ENCODE assay signal across 17 cellular contexts in genomic region chr1:30948278-30948677, GRCh38. TPM values are rescaled to one million over a fixed set of nuclear protein-coding genes. Genes with fewer than 3 reads are reported as not detected.
DNase-seq lines count a peak whose midpoint lies in the region; ATAC-seq and TF ChIP-seq lines count a peak whose summit lies in the region.
"Had no signal": no experiment of that assay in that cellular context is flagged by ENCODE, and none has a peak within 500 bp of the region (broad histone marks: within the 10 kb centered on the region; RNA-seq: fewer than 3 reads in every experiment).

No MANE protein-coding gene starts in this region.

- H3K4me3 ChIP-seq in CD8-positive, alpha-beta T cell (ENCODE audit: low read depth, low read length), result no peak overlapping the region
- H3K4me3 ChIP-seq in osteoblast (ENCODE audit: insufficient read depth, low read length), result no peak overlapping the region
- H3K4me3 ChIP-seq: GM23338 had no signal

- no peaks in the 10 kb centered on the region for H3K9me3 ChIP-seq in CD8-positive, alpha-beta T cell (ENCODE audit: low read length)
- no peaks in the 10 kb centered on the region for H3K9me3 ChIP-seq in osteoblast (ENCODE audit: low read depth, low read length)

- no peak for ATAC-seq in CD8-positive, alpha-beta T cell
- ATAC-seq in central memory CD8-positive, alpha-beta T cell (replicated peaks; ENCODE audit: extremely low read depth, poor library complexity, severe bottlenecking), result no peak
- ATAC-seq: GM23338, HCT116 had no signal

- no peak overlapping the region for H3K4me3 Mint-ChIP-seq in activated naive CD4-positive, alpha-beta T cell treated with anti-CD3 and anti-CD28 coated beads for 36 hours
- H3K4me3 Mint-ChIP-seq in CD8-positive, alpha-beta T cell, result no peak overlapping the region
- no peak overlapping the region for H3K4me3 Mint-ChIP-seq in central memory CD8-positive, alpha-beta T cell
- H3K4me3 Mint-ChIP-seq: GM23338 had no signal

- POLR2A ChIA-PET in CD8-positive, alpha-beta T cell (lab: Charles Lee), result no interaction called here

- peaks cover 10% of the 10 kb centered on the region for H4K20me1 ChIP-seq in osteoblast (ENCODE audit: insufficient read depth, low read length)

- no peak for TF ChIP-seq CTCF in CD8-positive, alpha-beta T cell (IDR thresholded peaks at IDR 0.05)
- no peak for TF ChIP-seq CTCF in osteoblast (IDR thresholded peaks at IDR 0.05; ENCODE audit: extremely low read depth, low read depth, low read length)

- H2AFZ ChIP-seq in osteoblast (ENCODE audit: low read length), result no peak overlapping the region
- H2AFZ ChIP-seq: GM23338 had no signal

- no peak overlapping the region for H3K27ac ChIP-seq in CD8-positive, alpha-beta T cell (ENCODE audit: low read depth, low read length)
- H3K27ac ChIP-seq in osteoblast (ENCODE audit: low read depth, low read length), result peak overlapping the region; percentile 12

- peaks cover 50% of the 10 kb centered on the region for H3K36me3 Mint-ChIP-seq in activated naive CD4-positive, alpha-beta T cell treated with anti-CD3 and anti-CD28 coated beads for 36 hours (ENCODE audit: low read depth)
- H3K36me3 Mint-ChIP-seq in CD8-positive, alpha-beta T cell, result peaks cover 85% of the 10 kb centered on the region
- H3K36me3 Mint-ChIP-seq in central memory CD8-positive, alpha-beta T cell (ENCODE audit: insufficient read depth), result peaks cover 79% of the 10 kb centered on the region

- no peak overlapping the region for H3K4me2 ChIP-seq in osteoblast (ENCODE audit: insufficient read depth, low read length)
- H3K4me2 ChIP-seq: GM23338 had no signal

- CTCF ChIA-PET in activated naive CD4-positive, alpha-beta T cell treated with anti-CD3 and anti-CD28 coated beads for 36 hours (lab: Charles Lee), result interaction anchor here (0.6 to 1.2 kb wide), 2 partner anchors 12 to 149 kb away, joined by 4 to 5 read pairs; no protein-coding TSS in a partner anchor
- CTCF ChIA-PET in CD8-positive, alpha-beta T cell (lab: Charles Lee), result interaction anchor here (1.4 kb wide), 1 partner anchor 19 kb away, joined by 3 read pairs; no protein-coding TSS in a partner anchor

- H3K9me3 Mint-ChIP-seq in activated naive CD4-positive, alpha-beta T cell treated with anti-CD3 and anti-CD28 coated beads for 36 hours, result no peaks in the 10 kb centered on the region
- no peaks in the 10 kb centered on the region for H3K9me3 Mint-ChIP-seq in CD8-positive, alpha-beta T cell
- H3K9me3 Mint-ChIP-seq in central memory CD8-positive, alpha-beta T cell, result no peaks in the 10 kb centered on the region
- H3K9me3 Mint-ChIP-seq: GM23338 had no signal

- peaks cover 17% of the 10 kb centered on the region for H3K4me1 Mint-ChIP-seq in activated naive CD4-positive, alpha-beta T cell treated with anti-CD3 and anti-CD28 coated beads for 36 hours (ENCODE audit: low read depth)
- peaks cover 23% of the 10 kb centered on the region for H3K4me1 Mint-ChIP-seq in CD8-positive, alpha-beta T cell (ENCODE audit: low read depth)
- peaks cover 21% of the 10 kb centered on the region for H3K4me1 Mint-ChIP-seq in central memory CD8-positive, alpha-beta T cell
- H3K4me1 Mint-ChIP-seq: GM23338 had no signal

- DNase-seq in activated naive CD4-positive, alpha-beta T cell treated with anti-CD3 and anti-CD28 coated beads for 36 hours, result no peak
- no peak for DNase-seq in activated naive CD4-positive, alpha-beta T cell (lab: John Stamatoyannopoulos, UW)
- no peak for DNase-seq in CD8-positive, alpha-beta T cell
- DNase-seq in central memory CD8-positive, alpha-beta T cell (ENCODE audit: low spot score in 2 of 2), result no peak
- DNase-seq in osteoblast (ENCODE audit: insufficient read length, low spot score, missing footprints), result no peak
- DNase-seq in activated CD8-positive, alpha-beta memory T cell treated with anti-CD3 and anti-CD28 coated beads, Interleukin-2, amount 50 U/mL, for 48 hours, result no peak
- DNase-seq in DMS53 (lab: John Stamatoyannopoulos, UW), result no peak
- DNase-seq: AML-193, DMS79, KBM-7, MV-4-11, NCI-H1417 treated with DMSO at 0.1 percent for 48 hours, NCI-H1930, NCI-H69, Right ventricle myocardium superior had no signal

- H3K4me1 ChIP-seq in CD8-positive, alpha-beta T cell (ENCODE audit: insufficient read depth, low read length), result no peaks in the 10 kb centered on the region
- H3K4me1 ChIP-seq in osteoblast (ENCODE audit: insufficient read depth, low read length), result peaks cover 5% of the 10 kb centered on the region

- peaks cover 54% of the 10 kb centered on the region for H3K36me3 ChIP-seq in CD8-positive, alpha-beta T cell (ENCODE audit: insufficient read depth, low read length)
- H3K36me3 ChIP-seq in osteoblast (ENCODE audit: insufficient read depth, low read length), result peaks cover 77% of the 10 kb centered on the region

- H3K27me3 Mint-ChIP-seq in activated naive CD4-positive, alpha-beta T cell treated with anti-CD3 and anti-CD28 coated beads for 36 hours (ENCODE audit: low read depth), result no peaks in the 10 kb centered on the region
- no peaks in the 10 kb centered on the region for H3K27me3 Mint-ChIP-seq in CD8-positive, alpha-beta T cell (ENCODE audit: low read depth)
- no peaks in the 10 kb centered on the region for H3K27me3 Mint-ChIP-seq in central memory CD8-positive, alpha-beta T cell

- peaks cover 61% of the 10 kb centered on the region for H3K79me2 ChIP-seq in osteoblast (ENCODE audit: insufficient read depth, low read length)

- peak overlapping the region; percentile 46 for H3K27ac Mint-ChIP-seq in activated naive CD4-positive, alpha-beta T cell treated with anti-CD3 and anti-CD28 coated beads for 36 hours
- peak overlapping the region; percentile 18 for H3K27ac Mint-ChIP-seq in CD8-positive, alpha-beta T cell
- peak overlapping the region; percentile 69 for H3K27ac Mint-ChIP-seq in central memory CD8-positive, alpha-beta T cell (ENCODE audit: low read depth)
- H3K27ac Mint-ChIP-seq: GM23338 had no signal

- H3K27me3 ChIP-seq in CD8-positive, alpha-beta T cell (ENCODE audit: insufficient read depth, low read length), result no peaks in the 10 kb centered on the region
- no peaks in the 10 kb centered on the region for H3K27me3 ChIP-seq in osteoblast (ENCODE audit: insufficient read depth, low read length)

- intact Hi-C loops in activated naive CD4-positive, alpha-beta T cell treated with anti-CD3 and anti-CD28 coated beads for 36 hours (cut with micrococcal nuclease), result no loop called here
- intact Hi-C loops in CD8-positive, alpha-beta T cell (cut with DNase I, micrococcal nuclease), result no loop called here

RNA-seq across cellular contexts. Expression of gene SDC3, which starts 39.7 kb away (rescaled TPM):
- total RNA-seq in activated naive CD4-positive, alpha-beta T cell treated with anti-CD3 and anti-CD28 coated beads for 36 hours, result under 1 TPM; 0.19 to 0.49 TPM
- total RNA-seq in CD8-positive, alpha-beta T cell, result not detected
- total RNA-seq in osteoblast, result 38.0 and 39.8 TPM in 2 replicates

Comparison
In these comparisons a context has a peak if more than half of its experiments do, and no peak if none do; other contexts are left out.
1. H3K27ac Mint-ChIP-seq: peak in every context shown above with its lines; median percentile 69 in central memory CD8-positive, alpha-beta T cell; 46 in activated naive CD4-positive, alpha-beta T cell treated with anti-CD3 and anti-CD28 coated beads for 36 hours; 18 in CD8-positive, alpha-beta T cell.
2. RNA of gene SDC3, which starts 39.7 kb away (total RNA-seq): 38.0 to 39.8 TPM in osteoblast; 0.19 to 0.49 TPM in activated naive CD4-positive, alpha-beta T cell treated with anti-CD3 and anti-CD28 coated beads for 36 hours and not detected in CD8-positive, alpha-beta T cell; every median in the first group is over 10 times any median in the second.